ENCODE assay signal across 9 cellular contexts in the genomic region with DNA sequence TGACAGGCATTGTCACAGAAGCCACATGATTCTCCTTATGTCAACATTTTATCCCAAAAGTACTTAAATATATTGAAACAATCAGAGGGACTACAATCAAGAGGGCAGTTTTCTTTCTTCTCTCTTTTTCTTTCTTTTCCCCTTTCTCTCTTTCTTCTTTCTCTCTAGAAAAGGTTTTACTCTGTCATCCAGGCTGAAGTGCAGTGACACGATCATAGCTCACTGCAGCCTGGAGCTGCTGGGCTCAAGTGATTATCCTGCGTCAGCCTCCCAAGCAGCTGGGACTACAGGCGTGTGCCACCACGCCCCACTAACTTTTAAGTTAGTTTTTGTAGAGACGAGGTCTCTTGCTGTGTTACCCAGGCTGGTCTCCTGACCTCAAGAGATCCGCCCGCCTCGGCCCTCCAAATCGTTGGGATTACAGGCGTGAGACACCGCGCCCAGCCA. TPM values are rescaled to one million over a fixed set of nuclear protein-coding genes. Genes with fewer than 3 reads are reported as not detected.
DNase-seq lines count a peak whose midpoint lies in the region; ATAC-seq and TF ChIP-seq lines count a peak whose summit lies in the region.
"Had no signal": no experiment of that assay in that cellular context is flagged by ENCODE, and none has a peak within 500 bp of the region (broad histone marks: within the 10 kb centered on the region; RNA-seq: fewer than 3 reads in every experiment).

No MANE protein-coding gene starts in this region.

- no peaks in the 10 kb centered on the region for H3K4me1 ChIP-seq in NT2/D1 (ENCODE audit: insufficient read depth, insufficient read length)

- H3K27ac Mint-ChIP-seq in CD14-positive monocyte, result peak overlapping the region in 6 of 7 donors; percentile 35 to 88 (median 74)
- H3K27ac Mint-ChIP-seq in effector memory CD8-positive, alpha-beta T cell, result peak overlapping the region; percentile 97
- no peak overlapping the region for H3K27ac Mint-ChIP-seq in nephron progenitor cell

- intact Hi-C loops in CD14-positive monocyte (cut with micrococcal nuclease), result no loop called here

- H3K27me3 Mint-ChIP-seq in CD14-positive monocyte (ENCODE audit: low read depth in 3 of 3) (peaks cover 0 to 2% (median 0%) of the 10 kb centered on the region in 3 donors), nephron progenitor cell (ENCODE audit: low read depth, poor library complexity) (peaks cover 37% of the 10 kb centered on the region)
- peaks cover 0 to 11% of the 10 kb centered on the region in 2 donors for H3K27me3 Mint-ChIP-seq in effector memory CD8-positive, alpha-beta T cell

- DNase-seq in CD14-positive monocyte (ENCODE audit: low spot score) (no peak), NT2/D1 (ENCODE audit: low read depth, low spot score) (no peak), nephron progenitor cell (no peak), DMS153 treated with DMSO at 0.1 percent for 48 hours (lab: John Stamatoyannopoulos, UW; ENCODE audit: unreplicated experiment) (no peak), GM13976 (ENCODE audit: low spot score) (no peak), HPDE6-E6E7 (ENCODE audit: extremely low spot score) (no peak), NCI-H2196 treated with DMSO at 0.1 percent for 48 hours (lab: John Stamatoyannopoulos, UW; ENCODE audit: unreplicated experiment) (no peak)
- no peak for DNase-seq in effector memory CD8-positive, alpha-beta T cell
- DNase-seq: NCI-H1092 had no signal

- H3K36me3 Mint-ChIP-seq in CD14-positive monocyte (no peaks in the 10 kb centered on the region), nephron progenitor cell (ENCODE audit: low read depth) (peaks cover 4% of the 10 kb centered on the region)
- peaks cover 3% of the 10 kb centered on the region for H3K36me3 Mint-ChIP-seq in effector memory CD8-positive, alpha-beta T cell (ENCODE audit: insufficient read depth)

- peak overlapping the region; percentile 89 to 93 for H3K4me3 Mint-ChIP-seq in CD14-positive monocyte
- peak overlapping the region; percentile 96 to 98 for H3K4me3 Mint-ChIP-seq in effector memory CD8-positive, alpha-beta T cell
- H3K4me3 Mint-ChIP-seq in nephron progenitor cell, result peak overlapping the region; percentile 81

- peaks cover 0 to 1% (median 0%) of the 10 kb centered on the region in 7 donors for H3K9me3 Mint-ChIP-seq in CD14-positive monocyte
- no peaks in the 10 kb centered on the region for H3K9me3 Mint-ChIP-seq in effector memory CD8-positive, alpha-beta T cell
- no peaks in the 10 kb centered on the region for H3K9me3 Mint-ChIP-seq in nephron progenitor cell

- ATAC-seq in effector memory CD8-positive, alpha-beta T cell (replicated peaks), result no peak

- peaks cover 24% of the 10 kb centered on the region for H3K27me3 ChIP-seq in NT2/D1 (ENCODE audit: insufficient read depth, insufficient read length)

- H3K36me3 ChIP-seq in NT2/D1 (ENCODE audit: insufficient read depth, insufficient read length, low read length), result peaks cover 12% of the 10 kb centered on the region

- no peaks in the 10 kb centered on the region for H3K9me3 ChIP-seq in NT2/D1 (ENCODE audit: insufficient read depth, low read length)

- no peak overlapping the region for H3K9ac ChIP-seq in NT2/D1 (ENCODE audit: insufficient read length, low read depth)

- in situ Hi-C loops in GM13976 (cut with MboI; ENCODE audit: low sequenced_read_pairs, unreplicated experiment), result no loop called here

- H3K4me3 ChIP-seq in NT2/D1 (ENCODE audit: insufficient read length, low read depth), result peak overlapping the region; percentile 62

- TF ChIP-seq CTCF in CD14-positive monocyte (IDR thresholded peaks at IDR 0.05), result no peak
- TF ChIP-seq CTCF in nephron progenitor cell (IDR thresholded peaks at IDR 0.05), result no peak
- TF ChIP-seq CTCF in GM13976 (IDR thresholded peaks at IDR 0.05; ENCODE audit: borderline replicate concordance, control extremely low read depth, extremely low read depth, insufficient read depth, missing control alignments), result no peak

- H3K4me1 Mint-ChIP-seq in CD14-positive monocyte, result peaks cover 43% of the 10 kb centered on the region
- peaks cover 17 to 21% of the 10 kb centered on the region in 2 donors for H3K4me1 Mint-ChIP-seq in effector memory CD8-positive, alpha-beta T cell (ENCODE audit: low read depth in 2 of 2)
- H3K4me1 Mint-ChIP-seq in nephron progenitor cell, result peaks cover 30% of the 10 kb centered on the region

RNA-seq across cellular contexts. Expression of a gene that starts 1.0 kb away (rescaled TPM):
- 10 to 100 TPM; 14.2 to 16.9 TPM for polyA plus RNA-seq in CD14-positive monocyte

RNA-seq across cellular contexts. Expression of a gene that starts 18.8 kb away (rescaled TPM):
- polyA plus RNA-seq in CD14-positive monocyte, result 100 to 1,000 TPM; 272 to 302 TPM
